In the genomic region with DNA sequence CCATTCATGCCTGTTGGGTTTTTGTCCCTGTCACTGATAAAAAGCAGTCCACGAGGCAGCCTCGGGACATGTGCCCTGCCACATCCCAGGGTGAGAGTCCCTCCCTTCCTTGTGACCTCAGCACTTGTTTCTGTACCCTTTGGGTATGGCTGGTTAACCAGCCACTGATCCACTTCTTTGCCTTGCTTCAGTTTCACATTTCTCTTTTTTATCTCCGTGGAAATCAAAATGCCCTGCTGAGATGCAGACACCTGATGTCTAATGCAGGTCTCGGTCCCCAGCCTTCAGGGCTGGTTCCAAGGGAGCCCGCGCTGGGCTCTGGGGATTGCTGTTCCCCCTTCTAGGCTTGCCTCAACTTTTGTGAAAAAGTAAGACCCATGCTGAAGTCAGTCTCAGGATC, we compare ENCODE assay signal across 20 cellular contexts.
DNase-seq lines count a peak whose midpoint lies in the region; ATAC-seq, FAIRE-seq and TF ChIP-seq lines count a peak whose summit lies in the region.
"Had no signal": no experiment of that assay in that cellular context is flagged by ENCODE, and none has a peak within 500 bp of the region (broad histone marks: within the 10 kb centered on the region; RNA-seq: fewer than 3 reads in every experiment).

No MANE protein-coding gene starts in this region.

- no peak overlapping the region for H2BK120ac ChIP-seq in trophoblast cell (ENCODE audit: insufficient read depth, low read length, poor library complexity)

- no peak overlapping the region for H2BK12ac ChIP-seq in trophoblast cell (ENCODE audit: low read length)

- H3K9me3 Mint-ChIP-seq in GM23338 (peaks cover 6% of the 10 kb centered on the region; the same call in 2 of the 3 replicates), brain (peaks cover 0 to 3% (median 0%) of the 10 kb centered on the region in 5 experiments), mesothelial cell of epicardium (peaks cover 8% of the 10 kb centered on the region)

- 0 out of 3 replicates have a peak, but pooled peaks cover 4% of the 10 kb centered on the region for H3K4me1 Mint-ChIP-seq in GM23338
- peaks cover 25% of the 10 kb centered on the region for H3K4me1 Mint-ChIP-seq in brain
- peaks cover 22% of the 10 kb centered on the region for H3K4me1 Mint-ChIP-seq in mesothelial cell of epicardium

- no peak overlapping the region for H2BK5ac ChIP-seq in trophoblast cell (ENCODE audit: low read depth, low read length, poor library complexity)

- no peak overlapping the region for H3K23ac ChIP-seq in trophoblast cell (ENCODE audit: low read length)

- H3K27me3 Mint-ChIP-seq in GM23338 (ENCODE audit: insufficient read depth, low read depth, poor library complexity) (peaks cover 3% of the 10 kb centered on the region), brain (peaks cover 3% of the 10 kb centered on the region), mesothelial cell of epicardium (ENCODE audit: low read depth) (peaks cover 11% of the 10 kb centered on the region)

- H3K79me1 ChIP-seq in trophoblast cell (ENCODE audit: low read length): no peaks in the 10 kb centered on the region

- no peaks in the 10 kb centered on the region for H3K4me1 ChIP-seq in GM23338 (ENCODE audit: insufficient read depth)
- H3K4me1 ChIP-seq in trophoblast cell (ENCODE audit: control insufficient read depth in 1 of 2, insufficient read depth in 2 of 2, low read length in 2 of 2): peaks cover 10 to 15% of the 10 kb centered on the region in 2 experiments

- H3K4me2 ChIP-seq in GM23338 (no peak overlapping the region), trophoblast cell (ENCODE audit: low read length) (peak overlapping the region; percentile 10)

- H2AK5ac ChIP-seq in trophoblast cell (ENCODE audit: low read length): no peak overlapping the region

- no peaks in the 10 kb centered on the region for H3K27me3 ChIP-seq in GM23338 (ENCODE audit: insufficient read depth)
- H3K27me3 ChIP-seq in trophoblast cell (ENCODE audit: insufficient read depth, low read length): peaks cover 3% of the 10 kb centered on the region
- H3K27me3 ChIP-seq: MG63 had no signal

- H3K9ac ChIP-seq in trophoblast cell (ENCODE audit: low read length): no peak overlapping the region

- no peak for TF ChIP-seq CTCF in GM23338 (conservative IDR thresholded peaks at IDR 0.05; ENCODE audit: low read depth in 2 of 2)
- no peak for TF ChIP-seq CTCF in brain (conservative IDR thresholded peaks at IDR 0.05)
- no peak for TF ChIP-seq CTCF in mesothelial cell of epicardium (IDR thresholded peaks at IDR 0.05; ENCODE audit: unreplicated experiment)

- H3K4me3 Mint-ChIP-seq in GM23338 (no peak overlapping the region), brain (no peak overlapping the region), mesothelial cell of epicardium (no peak overlapping the region)

- no CpG with 5 or more reads among the region's 6 CpGs for WGBS in trophoblast cell (ENCODE audit: extremely low coverage, insufficient coverage, insufficient read length)

- no peak overlapping the region for H4K8ac ChIP-seq in trophoblast cell (ENCODE audit: low read depth, low read length)

- H3K36me3 Mint-ChIP-seq in GM23338 (ENCODE audit: low read depth): peaks cover 2% of the 10 kb centered on the region; the same call in 1 of the 3 replicates
- peaks cover 21% of the 10 kb centered on the region for H3K36me3 Mint-ChIP-seq in brain
- no peaks in the 10 kb centered on the region for H3K36me3 Mint-ChIP-seq in mesothelial cell of epicardium

- H3K36me3 ChIP-seq in GM23338 (ENCODE audit: insufficient read depth) (no peaks in the 10 kb centered on the region), trophoblast cell (ENCODE audit: control insufficient read depth in 1 of 2, insufficient read depth in 2 of 2, low read length in 2 of 2) (no peaks in the 10 kb centered on the region)
- H3K36me3 ChIP-seq: MG63 had no signal

- H3K27ac Mint-ChIP-seq in GM23338 (no peak overlapping the region; the same call in 1 of the 2 replicates), brain (peak overlapping the region in 3 of 5 experiments; percentile 6 to 66 (median 45)), mesothelial cell of epicardium (peak overlapping the region; percentile 70)

- H3K14ac ChIP-seq in trophoblast cell (ENCODE audit: low read length): no peak overlapping the region

- peaks cover 2% of the 10 kb centered on the region for H3K9me3 ChIP-seq in trophoblast cell (ENCODE audit: insufficient read depth, low read depth, low read length)
- H3K9me3 ChIP-seq: MG63 had no signal

- 0 out of 2 replicates have a peak overlapping the region, but pooled peaks have one; percentile 14 for H2AFZ ChIP-seq in GM23338
- H2AFZ ChIP-seq in trophoblast cell (ENCODE audit: insufficient read depth, low read length, poor library complexity): no peak overlapping the region

- H3K18ac ChIP-seq in trophoblast cell (ENCODE audit: low read length): no peak overlapping the region

- no peak for ATAC-seq in GM23338

- DNase-seq in GM23338 (ENCODE audit: low spot score) (no peak), mesothelial cell of epicardium (ENCODE audit: low spot score in 2 of 2, unreplicated experiment in 2 of 2) (no peak), trophoblast cell (no peak), frontal cortex (ENCODE audit: low spot score in 2 of 2) (no peak)
- no peak for DNase-seq in activated CD4-positive, CD25-positive, alpha-beta regulatory T cell (lab: John Stamatoyannopoulos, UW)
- no peak for DNase-seq in central memory CD4-positive, alpha-beta T cell
- DNase-seq: Calu3, DND-41, IMR-90, KG1, MG63, NCI-H1417, NCI-H1694, NCI-H2029 treated with DMSO at 0.1 percent for 48 hours, NCI-H446 treated with DMSO at 0.1 percent for 48 hours, NCI-H526 treated with DMSO at 0.1 percent for 48 hours, Right ventricle myocardium superior, RPMI8226 had no signal

- H3K79me2 ChIP-seq in GM23338 (replicated peaks; ENCODE audit: insufficient read depth) (no peaks in the 10 kb centered on the region), trophoblast cell (ENCODE audit: control insufficient read depth, insufficient read depth, low read length, poor library complexity) (no peaks in the 10 kb centered on the region)

- H3F3A ChIP-seq in GM23338 (replicated peaks; ENCODE audit: low read depth): no peaks in the 10 kb centered on the region

- H4K12ac ChIP-seq in trophoblast cell (ENCODE audit: low read depth, low read length): no peak overlapping the region

- 0 out of 2 replicates have a peak, but pooled peaks cover 3% of the 10 kb centered on the region for H3K9me2 ChIP-seq in GM23338 (ENCODE audit: insufficient read depth)

- no peak for FAIRE-seq in frontal cortex (lab: Jason Lieb, UNC)
- FAIRE-seq: GM12892 had no signal

- H3K4me3 ChIP-seq in GM23338: no peak overlapping the region
- no peak overlapping the region for H3K4me3 ChIP-seq in trophoblast cell (ENCODE audit: low read depth, low read length)
- H3K4me3 ChIP-seq: MG63 had no signal

- H4K91ac ChIP-seq in trophoblast cell (ENCODE audit: low read depth, low read length): no peak overlapping the region

- H3K4ac ChIP-seq in trophoblast cell (ENCODE audit: low read depth, low read length): no peak overlapping the region

- H3K27ac ChIP-seq in GM23338 (ENCODE audit: low read depth) (no peak overlapping the region), trophoblast cell (ENCODE audit: low read depth, low read length) (no peak overlapping the region)

- H4K20me1 ChIP-seq in GM23338 (replicated peaks; ENCODE audit: insufficient read depth): no peaks in the 10 kb centered on the region

TF ChIP-seq in GM23338, 12 proteins besides CTCF, POLR2A, EP300 and RAD21 (continues in another document):
- TF ChIP-seq ZNF331 (CRISPR knock-in tag; IDR thresholded peaks at IDR 0.05; ENCODE audit: low read depth) (no peak), EZH2 (IDR thresholded peaks at IDR 0.05; ENCODE audit: low read depth, unreplicated experiment) (no peak), JUNB (IDR thresholded peaks at IDR 0.05; ENCODE audit: unreplicated experiment) (no peak), EZH2phosphoT487 (IDR thresholded peaks at IDR 0.05; ENCODE audit: unreplicated experiment) (no peak)
